8 cellular contexts compared by ENCODE assay signal in the genomic region with DNA sequence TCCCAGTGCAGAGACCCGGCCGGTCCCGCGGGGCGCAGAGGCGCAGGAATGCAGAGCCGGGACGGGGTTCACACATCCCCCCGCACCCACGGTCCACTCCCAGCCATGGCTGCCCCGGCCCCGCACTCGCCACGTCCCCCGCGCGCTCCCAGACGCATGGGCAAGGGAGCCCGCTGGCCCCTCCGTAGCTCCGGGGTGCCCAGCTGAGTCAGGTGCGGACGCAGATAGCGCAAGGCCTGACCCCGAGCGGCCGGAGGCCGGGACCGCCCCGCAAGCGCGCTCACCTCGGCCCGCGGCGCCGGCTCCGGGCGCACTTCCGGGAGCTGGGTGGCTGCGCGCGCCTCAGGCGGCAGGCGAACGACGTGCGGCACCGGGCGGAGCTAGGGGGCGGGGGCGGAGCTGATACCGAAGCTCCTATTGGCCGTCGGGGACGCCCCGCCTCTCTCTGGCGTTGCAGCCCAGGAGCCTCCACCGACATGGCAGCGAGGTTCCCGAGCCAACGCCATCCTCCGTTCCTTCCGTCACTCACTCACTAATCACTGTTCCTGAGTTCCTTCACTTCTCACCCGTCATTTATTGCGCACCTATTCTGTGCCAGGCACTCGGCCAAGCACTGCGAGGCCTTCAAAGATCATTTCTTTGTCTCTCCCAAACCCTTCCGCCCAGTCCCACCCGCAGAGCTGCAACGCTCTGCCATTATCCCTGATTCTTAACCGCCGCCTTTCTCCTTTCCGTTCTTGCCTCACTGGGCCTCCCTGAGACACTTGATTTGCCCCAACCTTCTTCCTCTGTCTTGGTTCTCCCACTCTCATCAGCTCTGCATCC.
DNase-seq lines count a peak whose midpoint lies in the region; ATAC-seq and TF ChIP-seq lines count a peak whose summit lies in the region.

A gene with protein sequence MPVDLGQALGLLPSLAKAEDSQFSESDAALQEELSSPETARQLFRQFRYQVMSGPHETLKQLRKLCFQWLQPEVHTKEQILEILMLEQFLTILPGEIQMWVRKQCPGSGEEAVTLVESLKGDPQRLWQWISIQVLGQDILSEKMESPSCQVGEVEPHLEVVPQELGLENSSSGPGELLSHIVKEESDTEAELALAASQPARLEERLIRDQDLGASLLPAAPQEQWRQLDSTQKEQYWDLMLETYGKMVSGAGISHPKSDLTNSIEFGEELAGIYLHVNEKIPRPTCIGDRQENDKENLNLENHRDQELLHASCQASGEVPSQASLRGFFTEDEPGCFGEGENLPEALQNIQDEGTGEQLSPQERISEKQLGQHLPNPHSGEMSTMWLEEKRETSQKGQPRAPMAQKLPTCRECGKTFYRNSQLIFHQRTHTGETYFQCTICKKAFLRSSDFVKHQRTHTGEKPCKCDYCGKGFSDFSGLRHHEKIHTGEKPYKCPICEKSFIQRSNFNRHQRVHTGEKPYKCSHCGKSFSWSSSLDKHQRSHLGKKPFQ (minus strand): TSS at position 329 of the 825 bp plus-strand sequence. CDS start 4,646 bp downstream, outside the sequence.

- DNase-seq in DMS114 treated with DMSO at 0.1 percent for 48 hours (lab: John Stamatoyannopoulos, UW; ENCODE audit: unreplicated experiment) = peak; percentile 26
- DNase-seq in HuH-7.5 (ENCODE audit: low spot score) = peak; percentile 81
- DNase-seq in OCI-M1 (lab: John Stamatoyannopoulos, UW) = peak; percentile 93
- DNase-seq in activated T-cell treated with anti-CD3 and anti-CD28 coated beads for 48 hours (ENCODE audit: low read depth) = peak; percentile 97
- DNase-seq in erythroblast (lab: John Stamatoyannopoulos, UW) = peak; percentile 96 to 98
- DNase-seq in stimulated activated CD8-positive, alpha-beta memory T cell treated with anti-CD3 and anti-CD28 coated beads, Interleukin-7, amount 100 ng/mL, for 1 hour (ENCODE audit: low read depth in 2 of 2) = peak; percentile 87 to 88

- H3K4me1 ChIP-seq in muscle layer of colon (ENCODE audit: insufficient read depth, low read length) = no peaks in the 10 kb centered on the region

- H3K36me3 ChIP-seq in muscle layer of colon (ENCODE audit: insufficient read depth, low read length) = peaks cover 2% of the 10 kb centered on the region

- no peaks in the 10 kb centered on the region for H3K9me3 ChIP-seq in muscle layer of colon (ENCODE audit: low read length)

- no peaks in the 10 kb centered on the region for H3K27me3 ChIP-seq in muscle layer of colon (ENCODE audit: control insufficient read depth in 1 of 2, insufficient read depth in 2 of 2, low read length in 2 of 2)

- H3K27ac ChIP-seq in muscle layer of colon (ENCODE audit: low read depth, low read length) = peak within 1 kb of the TSS; percentile 97

- H3K4me3 ChIP-seq in muscle layer of colon (ENCODE audit: low read depth in 1 of 2, low read length in 2 of 2) = peak within 1 kb of the TSS; percentile 93 to 94

- peak; percentile 96 for ATAC-seq in GM21528 (IDR thresholded peaks at IDR 0.05; ENCODE audit: low FRiP score, unreplicated experiment)

- TF ChIP-seq POLR2A in erythroblast (IDR thresholded peaks at IDR 0.05; ENCODE audit: low read length) = peak; percentile 98

- H3K9ac ChIP-seq in muscle layer of colon (ENCODE audit: low read length) = peak within 1 kb of the TSS; percentile 78

Comparison
In these comparisons a context has a peak if more than half of its experiments do, and no peak if none do; other contexts are left out.
1. Peak in every context shown above with its lines: DNase-seq, ATAC-seq, H3K4me3 ChIP-seq and H3K27ac ChIP-seq.
2. DNase-seq: peak in every context shown above with its lines; median percentile 97 in activated T-cell treated with anti-CD3 and anti-CD28 coated beads for 48 hours; 97 in erythroblast; 93 in OCI-M1; 88 in stimulated activated CD8-positive, alpha-beta memory T cell treated with anti-CD3 and anti-CD28 coated beads, Interleukin-7, amount 100 ng/mL, for 1 hour; 81 in HuH-7.5; 26 in DMS114 treated with DMSO at 0.1 percent for 48 hours.